In genomic region chr2:153971914-153972313, GRCh38 we compare ENCODE assay signal across 21 cellular contexts.
"Had no signal": no experiment of that assay in that cellular context is flagged by ENCODE, and none has a peak within 500 bp of the region (broad histone marks: within the 10 kb centered on the region; RNA-seq: fewer than 3 reads in every experiment).

No MANE protein-coding gene starts in this region.

- H3K27me3 Mint-ChIP-seq: activated naive CD4-positive, alpha-beta T cell treated with anti-CD3 and anti-CD28 coated beads, Interleukin-2, amount 50 U/mL, for 24 hours had no signal

- H3K27me3 ChIP-seq: ascending aorta, body of pancreas had no signal

- H3K9ac ChIP-seq: KMS-11, SK-N-SH had no signal

- H3K4me2 ChIP-seq: KMS-11, PC-9, SK-N-SH had no signal

- H3K27ac Mint-ChIP-seq: activated CD8-positive, alpha-beta T cell treated with anti-CD3 and anti-CD28 coated beads, Interleukin-2, amount 10 ng/mL, durations not matched to agents 7 days and 5 days; activated naive CD4-positive, alpha-beta T cell treated with anti-CD3 and anti-CD28 coated beads, Interleukin-2, amount 50 U/mL, for 24 hours had no signal

- H3K9me3 ChIP-seq: ascending aorta, body of pancreas, SK-N-SH had no signal

- H3K4me3 ChIP-seq: ascending aorta, body of pancreas, PC-9 had no signal

- H3K36me3 ChIP-seq: ascending aorta had no signal

- H2AFZ ChIP-seq: PC-9 had no signal

- H3K27ac ChIP-seq: ascending aorta, body of pancreas, KMS-11, PC-9, VCaP had no signal

- DNase-seq: activated CD4-positive, alpha-beta T cell treated with anti-CD3 and anti-CD28 coated beads for 48 hours; activated CD4-positive, alpha-beta T cell treated with anti-CD3 and anti-CD28 coated beads, Interleukin-2, amount 50 U/mL, for 4 hours; activated CD8-positive, alpha-beta memory T cell treated with anti-CD3 and anti-CD28 coated beads, Interleukin-2, amount 50 U/mL, for 48 hours; activated CD8-positive, alpha-beta T cell treated with anti-CD3 and anti-CD28 coated beads, Interleukin-2, amount 10 ng/mL, durations not matched to agents 7 days and 5 days; activated naive CD4-positive, alpha-beta T cell; activated T-cell treated with anti-CD3 and anti-CD28 coated beads, Interleukin-2, amount 50 U/mL, for 1 hour; body of pancreas; central memory CD4-positive, alpha-beta T cell; NCI-H1092; NCI-H1417; NCI-H1694; NCI-H2029; NCI-H510A treated with DMSO at 0.1 percent for 48 hours; PC-9; SK-N-SH; T-helper 1 cell had no signal

- H3K4me1 Mint-ChIP-seq: activated naive CD4-positive, alpha-beta T cell treated with anti-CD3 and anti-CD28 coated beads, Interleukin-2, amount 50 U/mL, for 24 hours had no signal

- H3K4me3 Mint-ChIP-seq: activated CD8-positive, alpha-beta T cell treated with anti-CD3 and anti-CD28 coated beads, Interleukin-2, amount 10 ng/mL, durations not matched to agents 7 days and 5 days; activated naive CD4-positive, alpha-beta T cell treated with anti-CD3 and anti-CD28 coated beads, Interleukin-2, amount 50 U/mL, for 24 hours had no signal

- H3K4me1 ChIP-seq: ascending aorta, body of pancreas had no signal

- ATAC-seq: activated CD8-positive, alpha-beta T cell treated with anti-CD3 and anti-CD28 coated beads, Interleukin-2, amount 10 ng/mL, durations not matched to agents 7 days and 5 days; body of pancreas; Right ventricle myocardium inferior had no signal

- H3K36me3 Mint-ChIP-seq: activated naive CD4-positive, alpha-beta T cell treated with anti-CD3 and anti-CD28 coated beads, Interleukin-2, amount 50 U/mL, for 24 hours had no signal
